Comparison of ENCODE assay signal across 27 cellular contexts in genomic region chr10:33869089-33869488, GRCh38.
DNase-seq lines count a peak whose midpoint lies in the region; ATAC-seq, FAIRE-seq and TF ChIP-seq lines count a peak whose summit lies in the region.
"Had no signal": no experiment of that assay in that cellular context is flagged by ENCODE, and none has a peak within 500 bp of the region (broad histone marks: within the 10 kb centered on the region; RNA-seq: fewer than 3 reads in every experiment).

No MANE protein-coding gene starts in this region.

- no peaks in the 10 kb centered on the region for H3K36me3 Mint-ChIP-seq in activated naive CD8-positive, alpha-beta T cell treated with anti-CD3 and anti-CD28 coated beads for 36 hours
- H3K36me3 Mint-ChIP-seq in nephron progenitor cell (ENCODE audit: low read depth), result peaks cover 5% of the 10 kb centered on the region
- H3K36me3 Mint-ChIP-seq: CD4-positive, alpha-beta memory T cell had no signal

- H3K36me3 ChIP-seq in SK-N-SH (replicated peaks in 1 of 2; ENCODE audit: control insufficient read depth in 1 of 2, insufficient read depth in 2 of 2, low read length in 1 of 2), result no peaks in the 10 kb centered on the region
- H3K36me3 ChIP-seq: BLaER1 treated with 17β-estradiol and CSF1 and Interleukin-3, amounts not matched to agents 10 nM and 100 nM; SJCRH30 had no signal

- no peak overlapping the region for H3K27ac ChIP-seq in SK-N-SH (ENCODE audit: low read depth in 2 of 2, low read length in 1 of 2)
- H3K27ac ChIP-seq: BLaER1 treated with 17β-estradiol and CSF1 and Interleukin-3, amounts not matched to agents 10 nM and 100 nM; SJCRH30 had no signal

- no peak overlapping the region for H3K4me3 Mint-ChIP-seq in activated naive CD8-positive, alpha-beta T cell treated with anti-CD3 and anti-CD28 coated beads for 36 hours
- H3K4me3 Mint-ChIP-seq in nephron progenitor cell, result no peak overlapping the region

- H3K4me2 ChIP-seq in SK-N-SH, result no peak overlapping the region
- H3K4me2 ChIP-seq: BLaER1 treated with 17β-estradiol and CSF1 and Interleukin-3, amounts not matched to agents 10 nM and 100 nM had no signal

- no peaks in the 10 kb centered on the region for H3K4me1 Mint-ChIP-seq in activated naive CD8-positive, alpha-beta T cell treated with anti-CD3 and anti-CD28 coated beads for 36 hours
- H3K4me1 Mint-ChIP-seq in nephron progenitor cell, result peaks cover 28% of the 10 kb centered on the region
- H3K4me1 Mint-ChIP-seq: CD4-positive, alpha-beta memory T cell had no signal

- no peaks in the 10 kb centered on the region for H3K9me3 ChIP-seq in SK-N-SH
- H3K9me3 ChIP-seq: BLaER1 treated with 17β-estradiol and CSF1 and Interleukin-3, amounts not matched to agents 10 nM and 100 nM; Caco-2; SJCRH30 had no signal

- no peaks in the 10 kb centered on the region for H3K79me2 ChIP-seq in SK-N-SH (ENCODE audit: insufficient read depth)

- ATAC-seq in sciatic nerve, result peak; percentile 95
- ATAC-seq: GM12878 had no signal

- H3K27me3 ChIP-seq in SK-N-SH (ENCODE audit: insufficient read depth), result no peaks in the 10 kb centered on the region; the same call in 1 of the 2 replicates
- H3K27me3 ChIP-seq: BLaER1 treated with 17β-estradiol and CSF1 and Interleukin-3, amounts not matched to agents 10 nM and 100 nM; SJCRH30 had no signal

- no peak overlapping the region for H2AFZ ChIP-seq in SK-N-SH (ENCODE audit: low read depth)

- no peaks in the 10 kb centered on the region for H4K20me1 ChIP-seq in SK-N-SH (ENCODE audit: insufficient read depth)
- H4K20me1 ChIP-seq: BLaER1 treated with 17β-estradiol and CSF1 and Interleukin-3, amounts not matched to agents 10 nM and 100 nM had no signal

- peak in 1 of 2 experiments; percentile 68; a peak in 2 of 4 replicates for TF ChIP-seq EP300 in SK-N-SH (IDR thresholded peaks at IDR 0.05; ENCODE audit: borderline replicate concordance in 1 of 2, low read depth in 1 of 2, low read length in 1 of 2)

- intact Hi-C loops in sciatic nerve (cut with DNase I), result no loop called here

- H3K4me3 ChIP-seq in SK-N-SH (ENCODE audit: low read depth in 2 of 2, low read length in 1 of 2), result no peak overlapping the region
- H3K4me3 ChIP-seq in fibroblast of villous mesenchyme (ENCODE audit: low read depth, low read length), result no peak overlapping the region
- H3K4me3 ChIP-seq: BLaER1 treated with 17β-estradiol and CSF1 and Interleukin-3, amounts not matched to agents 10 nM and 100 nM; GM12878; SJCRH30 had no signal

- 24% methylated on average over 3 of the region's 3 CpGs for WGBS in SK-N-SH (ENCODE audit: low lambda C conversion rate)

- no peak overlapping the region for H3K9ac ChIP-seq in SK-N-SH
- H3K9ac ChIP-seq: BLaER1 treated with 17β-estradiol and CSF1 and Interleukin-3, amounts not matched to agents 10 nM and 100 nM had no signal

- no peak for TF ChIP-seq RAD21 in SK-N-SH (IDR thresholded peaks at IDR 0.05; ENCODE audit: low read length)

- FAIRE-seq in urothelium cell line (lab: Jason Lieb, UNC), result no peak
- FAIRE-seq: GM12878, HTR-8/SVneo had no signal

- peaks cover 0 to 5% of the 10 kb centered on the region in 2 experiments; a peak in 2 of 4 replicates for H3K4me1 ChIP-seq in SK-N-SH (ENCODE audit: control insufficient read depth in 1 of 2, insufficient read depth in 2 of 2, low read depth in 1 of 2, low read length in 1 of 2)
- H3K4me1 ChIP-seq: Caco-2, SJCRH30 had no signal

- no peaks in the 10 kb centered on the region for H3F3A ChIP-seq in SK-N-SH (replicated peaks; ENCODE audit: insufficient read depth)

- H3K9me2 ChIP-seq in SK-N-SH, result no peaks in the 10 kb centered on the region

- DNase-seq in EH (ENCODE audit: low read depth), result peak; percentile 24
- peak; percentile 55 for DNase-seq in SK-N-SH
- DNase-seq in fibroblast of villous mesenchyme (ENCODE audit: low read depth), result peak; percentile 33
- no peak for DNase-seq in sciatic nerve (ENCODE audit: low spot score)
- no peak for DNase-seq in activated CD4-positive, alpha-beta T cell treated with anti-CD3 and anti-CD28 coated beads, Interleukin-2, amount 50 U/mL, for 48 hours
- DNase-seq in activated naive CD8-positive, alpha-beta T cell treated with anti-CD3 and anti-CD28 coated beads for 36 hours, result no peak
- no peak for DNase-seq in nephron progenitor cell
- no peak for DNase-seq in urothelium cell line (ENCODE audit: low spot score)
- DNase-seq: Caco-2; CD4-positive, alpha-beta memory T cell; DMS 273 treated with DMSO at 0.1 percent for 48 hours; DMS79 treated with DMSO at 0.1 percent for 48 hours; GOT3; HCEC 1CT; KG1; NCI-H1105; NCI-H146; NCI-H2081; NCI-H2171; NCI-H345; NCI-H524; NCI-H774; NK-92 treated with Interleukin-12 subunit alpha and Interleukin-12 subunit beta, amount 100 ng/mL, for 24 hours; SJCRH30 had no signal

- POLR2A ChIA-PET in SK-N-SH (lab: Yijun Ruan, JAX), result no interaction called here

- H3K27me3 Mint-ChIP-seq in activated naive CD8-positive, alpha-beta T cell treated with anti-CD3 and anti-CD28 coated beads for 36 hours, result peaks cover 10% of the 10 kb centered on the region
- peaks cover 4% of the 10 kb centered on the region for H3K27me3 Mint-ChIP-seq in nephron progenitor cell (ENCODE audit: low read depth, poor library complexity)

- CTCF ChIA-PET in SK-N-SH (lab: Yijun Ruan, JAX), result interaction anchor here (1.2 to 1.5 kb wide), 2 partner anchors 314 to 533 kb away, joined by 3 to 4 read pairs; no protein-coding TSS in a partner anchor

- TF ChIP-seq CTCF in SK-N-SH (IDR thresholded peaks at IDR 0.05) (no peak), fibroblast of villous mesenchyme (IDR thresholded peaks at IDR 0.05; ENCODE audit: insufficient read depth, low read depth, low read length) (no peak), nephron progenitor cell (IDR thresholded peaks at IDR 0.05) (no peak)

- no peak overlapping the region for H3K27ac Mint-ChIP-seq in activated naive CD8-positive, alpha-beta T cell treated with anti-CD3 and anti-CD28 coated beads for 36 hours
- no peak overlapping the region for H3K27ac Mint-ChIP-seq in nephron progenitor cell
- H3K27ac Mint-ChIP-seq: CD4-positive, alpha-beta memory T cell had no signal

- no peaks in the 10 kb centered on the region for H3K9me3 Mint-ChIP-seq in activated naive CD8-positive, alpha-beta T cell treated with anti-CD3 and anti-CD28 coated beads for 36 hours
- no peaks in the 10 kb centered on the region for H3K9me3 Mint-ChIP-seq in nephron progenitor cell

TF ChIP-seq in SK-N-SH, 30 proteins besides CTCF, POLR2A, EP300 and RAD21:
- TF ChIP-seq NFIC (IDR thresholded peaks at IDR 0.05; ENCODE audit: borderline replicate concordance) (no peak), GATA2 (CRISPR knock-in tag; IDR thresholded peaks at IDR 0.05) (peak; percentile 45; the same call in 1 of the 2 replicates), MXI1 (IDR thresholded peaks at IDR 0.05; ENCODE audit: low read depth, low read length) (peak; percentile 59; the same call in 1 of the 2 replicates), RCOR1 (IDR thresholded peaks at IDR 0.05; ENCODE audit: low read length) (peak; percentile 33; the same call in 1 of the 2 replicates), RXRA (IDR thresholded peaks at IDR 0.05; ENCODE audit: borderline replicate concordance, low read depth) (no peak), TCF12 (IDR thresholded peaks at IDR 0.05) (no peak), ELF1 (IDR thresholded peaks at IDR 0.05) (no peak), CHD2 (IDR thresholded peaks at IDR 0.05; ENCODE audit: low read length, partially characterized antibody) (no peak), JUND (IDR thresholded peaks at IDR 0.05) (no peak), NRF1 (IDR thresholded peaks at IDR 0.05; ENCODE audit: low read depth, low read length) (no peak), TEAD4 (IDR thresholded peaks at IDR 0.05; ENCODE audit: borderline replicate concordance, insufficient read depth) (no peak), GABPA (IDR thresholded peaks at IDR 0.05; ENCODE audit: low read depth) (no peak)

Comparison
In these comparisons a context has a peak if more than half of its experiments do, and no peak if none do; other contexts are left out.
1. DNase-seq: peak in EH (single experiment), SK-N-SH (single experiment) and fibroblast of villous mesenchyme (single experiment); none in sciatic nerve (single experiment), activated CD4-positive, alpha-beta T cell treated with anti-CD3 and anti-CD28 coated beads, Interleukin-2, amount 50 U/mL, for 48 hours (0 of 2), activated naive CD8-positive, alpha-beta T cell treated with anti-CD3 and anti-CD28 coated beads for 36 hours (single experiment), nephron progenitor cell (single experiment) and urothelium cell line (single experiment).